28 cellular contexts compared by ENCODE assay signal in genomic region chr6:73011945-73012344, GRCh38.
"Had no signal": no experiment of that assay in that cellular context is flagged by ENCODE, and none has a peak within 500 bp of the region (broad histone marks: within the 10 kb centered on the region; RNA-seq: fewer than 3 reads in every experiment).

No MANE protein-coding gene starts in this region.

- H3K27ac Mint-ChIP-seq: activated CD4-positive, alpha-beta memory T cell treated with anti-CD3 and anti-CD28 coated beads for 36 hours; activated CD4-positive, alpha-beta T cell treated with anti-CD3 and anti-CD28 coated beads, Interleukin-2, amount 10 ng/mL, durations not matched to agents 7 days and 5 days; activated naive CD4-positive, alpha-beta T cell treated with anti-CD3 and anti-CD28 coated beads for 36 hours; activated naive CD4-positive, alpha-beta T cell treated with anti-CD3 and anti-CD28 coated beads, Interleukin-2, amount 50 U/mL, for 72 hours; activated T-helper 1 cell treated with anti-CD3 and anti-CD28 coated beads, Interleukin-12 subunit alpha, Interleukin-12 subunit beta, Interleukin-2, Interleukin-4 antibody, amounts not matched to agents 30 ng/mL and 10 ng/mL and 1 ng/mL, durations not matched to agents 14 hours and 24 hours and 36 hours had no signal

- H3K4me3 ChIP-seq: adrenal gland, body of pancreas, breast epithelium, SJCRH30, SK-N-MC had no signal

- H3K27me3 Mint-ChIP-seq: activated CD4-positive, alpha-beta memory T cell treated with anti-CD3 and anti-CD28 coated beads for 36 hours; activated CD4-positive, alpha-beta T cell treated with anti-CD3 and anti-CD28 coated beads, Interleukin-2, amount 10 ng/mL, durations not matched to agents 7 days and 5 days had no signal

- DNase-seq: activated CD4-positive, alpha-beta memory T cell treated with anti-CD3 and anti-CD28 coated beads for 36 hours; activated CD4-positive, alpha-beta T cell treated with anti-CD3 and anti-CD28 coated beads, Interleukin-2, amount 10 ng/mL, durations not matched to agents 7 days and 5 days; activated CD8-positive, alpha-beta memory T cell treated with anti-CD3 and anti-CD28 coated beads, Interleukin-2, amount 50 U/mL, for 4 hours; activated gamma-delta T cell treated with Interleukin-2 at 50 U/mL for 16 hours; activated naive CD4-positive, alpha-beta T cell treated with anti-CD3 and anti-CD28 coated beads for 36 hours; activated T-cell treated with anti-CD3 and anti-CD28 coated beads for 4 hours; activated T-cell treated with anti-CD3 and anti-CD28 coated beads, Interleukin-2, amount 50 U/mL, for 4 hours; adrenal gland; body of pancreas; caudate nucleus; cerebellar nuclear complex; MM.1S; MV-4-11; NCI-H1092; NCI-H1417 treated with DMSO at 0.1 percent for 48 hours; NCI-H187 treated with DMSO at 0.1 percent for 48 hours; NCI-H2171; NCI-H510A; NCI-H526; SHP77; SJCRH30; T1000; WERI-Rb-1 had no signal

- ATAC-seq: activated naive CD4-positive, alpha-beta T cell treated with anti-CD3 and anti-CD28 coated beads, Interleukin-2, amount 50 U/mL, for 72 hours; activated T-cell treated with anti-CD3 and anti-CD28 coated beads, Interleukin-2, amount 50 U/mL, for 4 hours; body of pancreas; Panc1 had no signal

- H3K4me1 Mint-ChIP-seq: activated CD4-positive, alpha-beta T cell treated with anti-CD3 and anti-CD28 coated beads, Interleukin-2, amount 10 ng/mL, durations not matched to agents 7 days and 5 days had no signal

- H3K9me3 Mint-ChIP-seq: activated CD4-positive, alpha-beta memory T cell treated with anti-CD3 and anti-CD28 coated beads for 36 hours; activated CD4-positive, alpha-beta T cell treated with anti-CD3 and anti-CD28 coated beads, Interleukin-2, amount 10 ng/mL, durations not matched to agents 7 days and 5 days; activated T-cell treated with anti-CD3 and anti-CD28 coated beads, Interleukin-2, amount 50 U/mL, for 4 hours had no signal

- H3K4me3 Mint-ChIP-seq: activated CD4-positive, alpha-beta memory T cell treated with anti-CD3 and anti-CD28 coated beads for 36 hours; activated CD4-positive, alpha-beta T cell treated with anti-CD3 and anti-CD28 coated beads, Interleukin-2, amount 10 ng/mL, durations not matched to agents 7 days and 5 days; activated naive CD4-positive, alpha-beta T cell treated with anti-CD3 and anti-CD28 coated beads for 36 hours; activated T-cell treated with anti-CD3 and anti-CD28 coated beads, Interleukin-2, amount 50 U/mL, for 4 hours; activated T-helper 1 cell treated with anti-CD3 and anti-CD28 coated beads, Interleukin-12 subunit alpha, Interleukin-12 subunit beta, Interleukin-2, Interleukin-4 antibody, amounts not matched to agents 30 ng/mL and 10 ng/mL and 1 ng/mL, durations not matched to agents 14 hours and 24 hours and 36 hours had no signal
